ENCODE assay signal across 8 cellular contexts in the genomic region with DNA sequence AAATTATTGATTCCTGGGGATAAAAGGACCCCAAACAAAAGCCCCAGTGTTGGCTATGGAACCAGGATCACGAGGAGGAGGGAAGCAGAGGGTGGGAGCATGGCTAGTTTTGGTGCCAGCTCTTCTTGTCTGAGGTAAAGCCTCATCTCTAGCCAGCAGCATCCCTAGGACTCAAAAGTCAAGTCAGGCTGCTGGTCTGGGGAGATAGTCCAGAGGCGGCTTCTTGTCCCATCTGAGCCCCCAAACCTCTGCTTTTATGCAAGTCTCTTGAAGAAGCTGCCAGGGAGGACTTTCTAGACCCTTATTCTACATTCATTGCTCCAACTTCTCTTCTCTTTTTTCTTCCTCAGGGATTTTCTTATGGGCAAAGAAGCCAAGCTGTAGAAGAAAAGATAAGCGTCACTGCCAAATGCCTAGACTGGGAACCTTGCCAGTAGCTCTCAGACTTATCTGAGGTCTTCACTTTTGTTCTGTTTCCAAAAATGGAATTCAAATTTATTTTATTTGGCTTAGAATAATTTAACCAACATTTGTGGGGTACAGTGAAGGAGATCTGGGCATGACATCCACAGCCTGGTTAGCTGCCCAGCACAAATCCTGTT. TPM values are rescaled to one million over a fixed set of nuclear protein-coding genes. Genes with fewer than 3 reads are reported as not detected.
DNase-seq lines count a peak whose midpoint lies in the region; ATAC-seq and TF ChIP-seq lines count a peak whose summit lies in the region.

No MANE protein-coding gene starts in this region.

- DNase-seq in DMS 273 (lab: John Stamatoyannopoulos, UW; ENCODE audit: unreplicated experiment): peak; percentile 70
- DNase-seq in SK-N-MC (ENCODE audit: low read depth, low spot score): no peak
- peak; percentile 67 for DNase-seq in fibroblast of mammary gland (ENCODE audit: low read depth)
- DNase-seq in progenitor cell of endocrine pancreas (ENCODE audit: low spot score, unreplicated experiment): no peak
- no peak for DNase-seq in islet precursor cell
- DNase-seq in pons (ENCODE audit: low spot score): no peak

- H3K9me3 Mint-ChIP-seq in progenitor cell of endocrine pancreas (ENCODE audit: low read depth): no peaks in the 10 kb centered on the region
- H3K9me3 Mint-ChIP-seq in activated T-helper 17 cell treated with anti-CD3 and anti-CD28 coated beads, Interleukin-2, amount 50 U/mL, for 72 hours: no peaks in the 10 kb centered on the region

- no peaks in the 10 kb centered on the region for H3K36me3 ChIP-seq in SK-N-MC (ENCODE audit: insufficient read depth, low read length)

- H3K27ac Mint-ChIP-seq in progenitor cell of endocrine pancreas: peak overlapping the region; percentile 94
- H3K27ac Mint-ChIP-seq in activated T-helper 17 cell treated with anti-CD3 and anti-CD28 coated beads, Interleukin-2, amount 50 U/mL, for 72 hours: no peak overlapping the region

- peak overlapping the region; percentile 72 for H3K27ac ChIP-seq in SK-N-MC

- H3K4me1 Mint-ChIP-seq in progenitor cell of endocrine pancreas (ENCODE audit: low read depth): peaks cover 24% of the 10 kb centered on the region
- no peaks in the 10 kb centered on the region for H3K4me1 Mint-ChIP-seq in activated T-helper 17 cell treated with anti-CD3 and anti-CD28 coated beads, Interleukin-2, amount 50 U/mL, for 72 hours

- ATAC-seq in activated T-helper 17 cell treated with anti-CD3 and anti-CD28 coated beads, Interleukin-2, amount 50 U/mL, for 72 hours (replicated peaks): no peak
- no peak for ATAC-seq in GM21737 (IDR thresholded peaks at IDR 0.05; ENCODE audit: unreplicated experiment)

- H3K27me3 Mint-ChIP-seq in progenitor cell of endocrine pancreas: no peaks in the 10 kb centered on the region
- no peaks in the 10 kb centered on the region for H3K27me3 Mint-ChIP-seq in activated T-helper 17 cell treated with anti-CD3 and anti-CD28 coated beads, Interleukin-2, amount 50 U/mL, for 72 hours

- TF ChIP-seq CTCF in fibroblast of mammary gland (conservative IDR thresholded peaks at IDR 0.05; ENCODE audit: control insufficient read depth, insufficient read depth, low read depth, low read length): no peak
- no peak for TF ChIP-seq CTCF in progenitor cell of endocrine pancreas (IDR thresholded peaks at IDR 0.05; ENCODE audit: unreplicated experiment)

- H3K9me3 ChIP-seq in SK-N-MC (ENCODE audit: low read depth, low read length): no peaks in the 10 kb centered on the region

- H3K4me3 Mint-ChIP-seq in progenitor cell of endocrine pancreas (ENCODE audit: low read depth): peak overlapping the region; percentile 51
- no peak overlapping the region for H3K4me3 Mint-ChIP-seq in activated T-helper 17 cell treated with anti-CD3 and anti-CD28 coated beads, Interleukin-2, amount 50 U/mL, for 72 hours

- no peaks in the 10 kb centered on the region for H3K36me3 Mint-ChIP-seq in progenitor cell of endocrine pancreas (ENCODE audit: insufficient read depth)
- peaks cover 4% of the 10 kb centered on the region for H3K36me3 Mint-ChIP-seq in activated T-helper 17 cell treated with anti-CD3 and anti-CD28 coated beads, Interleukin-2, amount 50 U/mL, for 72 hours (ENCODE audit: low read depth)

- H3K4me3 ChIP-seq in SK-N-MC: peak overlapping the region; percentile 73
- H3K4me3 ChIP-seq in fibroblast of mammary gland (ENCODE audit: control insufficient read depth, low read depth, low read length): no peak overlapping the region

- H3K9ac ChIP-seq in SK-N-MC (ENCODE audit: insufficient read length): peak overlapping the region; percentile 62

RNA-seq across cellular contexts. Expression of a gene that starts 6.9 kb away (rescaled TPM):
- total RNA-seq in progenitor cell of endocrine pancreas: 0.31 TPM in 2 replicates
- under 1 TPM; 0.29 to 0.56 TPM for total RNA-seq in activated T-helper 17 cell treated with anti-CD3 and anti-CD28 coated beads, Interleukin-2, amount 50 U/mL, for 72 hours

RNA-seq across cellular contexts. Expression of a gene that starts 17.3 kb away (rescaled TPM):
- 0.81 and 0.89 TPM in 2 replicates for total RNA-seq in progenitor cell of endocrine pancreas
- 1 to 10 TPM; 1.6 to 2.9 TPM for total RNA-seq in activated T-helper 17 cell treated with anti-CD3 and anti-CD28 coated beads, Interleukin-2, amount 50 U/mL, for 72 hours

RNA-seq across cellular contexts. Expression of a gene that starts 25.9 kb away (rescaled TPM):
- total RNA-seq in progenitor cell of endocrine pancreas: 21.1 and 23.9 TPM in 2 replicates
- total RNA-seq in activated T-helper 17 cell treated with anti-CD3 and anti-CD28 coated beads, Interleukin-2, amount 50 U/mL, for 72 hours: 10 to 100 TPM; 23.6 to 25.2 TPM

RNA-seq across cellular contexts. Expression of a gene that starts 33.7 kb away (rescaled TPM):
- 36.9 and 38.2 TPM in 2 replicates for total RNA-seq in progenitor cell of endocrine pancreas
- total RNA-seq in activated T-helper 17 cell treated with anti-CD3 and anti-CD28 coated beads, Interleukin-2, amount 50 U/mL, for 72 hours: 10 to 100 TPM; 16.3 to 24.6 TPM

RNA-seq across cellular contexts. Expression of a gene that starts 34.7 kb away (rescaled TPM):
- 163 and 173 TPM in 2 replicates for total RNA-seq in progenitor cell of endocrine pancreas
- total RNA-seq in activated T-helper 17 cell treated with anti-CD3 and anti-CD28 coated beads, Interleukin-2, amount 50 U/mL, for 72 hours: 100 to 1,000 TPM; 222 to 275 TPM

Comparison
In these comparisons a context has a peak if more than half of its experiments do, and no peak if none do; other contexts are left out.
1. DNase-seq: peak in DMS 273 (single experiment) and fibroblast of mammary gland (single experiment); none in SK-N-MC (single experiment), progenitor cell of endocrine pancreas (single experiment), islet precursor cell (single experiment) and pons (single experiment).